ENCODE assay signal across 1 cellular context in the genomic region with DNA sequence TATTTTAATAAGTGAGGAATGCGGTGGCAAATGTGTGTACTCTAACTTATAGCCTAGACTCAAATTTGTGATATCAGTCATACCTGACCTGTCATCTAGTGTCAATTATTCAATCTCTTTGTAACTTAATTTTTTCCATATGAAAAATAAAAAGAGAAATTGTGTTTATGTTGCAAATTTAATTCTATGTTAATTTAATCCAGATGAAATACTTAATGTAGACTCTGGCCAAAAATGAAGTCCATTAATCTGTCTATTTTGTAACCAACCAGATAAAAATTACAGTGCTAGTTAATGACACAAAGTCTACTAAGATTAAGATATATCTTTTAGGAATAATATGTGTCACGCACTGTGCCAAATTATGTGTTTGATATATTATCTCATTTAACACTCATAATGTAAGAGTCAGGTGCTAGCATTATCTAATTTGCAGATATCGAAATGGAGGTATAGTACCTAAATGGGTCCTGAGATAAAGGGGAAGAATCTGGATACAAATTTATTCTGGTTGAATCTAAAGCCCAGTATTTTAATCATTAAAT.
TF ChIP-seq lines count a peak whose summit lies in the region.

No MANE protein-coding gene starts in this region.

TF ChIP-seq in SK-N-SH treated with all-trans-retinoic acid at 6 μM for 48 hours, 23 proteins besides CTCF, POLR2A, EP300 and RAD21 (continued from another document):
- TF ChIP-seq POU6F1 (CRISPR knock-in tag; IDR thresholded peaks at IDR 0.05; ENCODE audit: borderline replicate concordance, low read depth) (no peak), GLIS3 (CRISPR knock-in tag; IDR thresholded peaks at IDR 0.05) (no peak), ARNTL (CRISPR knock-in tag; IDR thresholded peaks at IDR 0.05; ENCODE audit: borderline replicate concordance, low read depth) (no peak), ZFP3 (CRISPR knock-in tag; IDR thresholded peaks at IDR 0.05) (no peak)
- TF ChIP-seq, protein P1, sequence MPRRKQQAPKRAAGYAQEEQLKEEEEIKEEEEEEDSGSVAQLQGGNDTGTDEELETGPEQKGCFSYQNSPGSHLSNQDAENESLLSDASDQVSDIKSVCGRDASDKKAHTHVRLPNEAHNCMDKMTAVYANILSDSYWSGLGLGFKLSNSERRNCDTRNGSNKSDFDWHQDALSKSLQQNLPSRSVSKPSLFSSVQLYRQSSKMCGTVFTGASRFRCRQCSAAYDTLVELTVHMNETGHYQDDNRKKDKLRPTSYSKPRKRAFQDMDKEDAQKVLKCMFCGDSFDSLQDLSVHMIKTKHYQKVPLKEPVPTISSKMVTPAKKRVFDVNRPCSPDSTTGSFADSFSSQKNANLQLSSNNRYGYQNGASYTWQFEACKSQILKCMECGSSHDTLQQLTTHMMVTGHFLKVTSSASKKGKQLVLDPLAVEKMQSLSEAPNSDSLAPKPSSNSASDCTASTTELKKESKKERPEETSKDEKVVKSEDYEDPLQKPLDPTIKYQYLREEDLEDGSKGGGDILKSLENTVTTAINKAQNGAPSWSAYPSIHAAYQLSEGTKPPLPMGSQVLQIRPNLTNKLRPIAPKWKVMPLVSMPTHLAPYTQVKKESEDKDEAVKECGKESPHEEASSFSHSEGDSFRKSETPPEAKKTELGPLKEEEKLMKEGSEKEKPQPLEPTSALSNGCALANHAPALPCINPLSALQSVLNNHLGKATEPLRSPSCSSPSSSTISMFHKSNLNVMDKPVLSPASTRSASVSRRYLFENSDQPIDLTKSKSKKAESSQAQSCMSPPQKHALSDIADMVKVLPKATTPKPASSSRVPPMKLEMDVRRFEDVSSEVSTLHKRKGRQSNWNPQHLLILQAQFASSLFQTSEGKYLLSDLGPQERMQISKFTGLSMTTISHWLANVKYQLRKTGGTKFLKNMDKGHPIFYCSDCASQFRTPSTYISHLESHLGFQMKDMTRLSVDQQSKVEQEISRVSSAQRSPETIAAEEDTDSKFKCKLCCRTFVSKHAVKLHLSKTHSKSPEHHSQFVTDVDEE (CRISPR knock-in tag; IDR thresholded peaks at IDR 0.05): peak; percentile 79; the same call in 1 of the 2 replicates
